ENCODE assay signal across 17 cellular contexts in the genomic region with DNA sequence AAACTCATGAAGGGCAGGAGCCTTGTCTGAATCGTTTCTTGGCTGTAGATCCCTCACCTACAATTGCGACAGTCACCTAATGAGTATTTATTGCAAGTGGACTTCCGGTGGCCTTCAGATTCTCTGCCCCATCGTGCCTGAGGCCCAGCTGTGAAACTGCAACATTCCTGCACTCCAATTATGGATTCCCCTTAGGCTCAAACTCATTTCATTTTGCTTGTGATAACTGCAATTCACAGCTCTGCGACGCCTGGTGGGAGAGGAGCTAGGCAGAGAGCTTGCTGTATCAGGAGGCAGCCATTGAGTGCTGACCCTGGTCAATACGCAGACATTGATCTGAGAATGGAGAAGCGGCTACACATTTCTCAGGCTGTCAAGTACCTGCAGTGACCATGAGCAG. TPM values are rescaled to one million over a fixed set of nuclear protein-coding genes. Genes with fewer than 3 reads are reported as not detected.
A peak's percentile ranks its signal among the peaks of the same experiment; 100 is the strongest.
DNase-seq lines count a peak whose midpoint lies in the region; ATAC-seq and TF ChIP-seq lines count a peak whose summit lies in the region.
"Had no signal": no experiment of that assay in that cellular context is flagged by ENCODE, and none has a peak within 500 bp of the region (broad histone marks: within the 10 kb centered on the region; RNA-seq: fewer than 3 reads in every experiment).

No MANE protein-coding gene starts in this region.

- H3K9me3 ChIP-seq in right lobe of liver (no peaks in the 10 kb centered on the region), left ventricle myocardium inferior (replicated peaks) (no peaks in the 10 kb centered on the region)
- H3K9me3 ChIP-seq: BLaER1 treated with 17β-estradiol and CSF1 and Interleukin-3, amounts not matched to agents 10 nM and 100 nM had no signal

- H3K27me3 ChIP-seq in right lobe of liver (no peaks in the 10 kb centered on the region), left ventricle myocardium inferior (ENCODE audit: low read depth) (no peaks in the 10 kb centered on the region)
- H3K27me3 ChIP-seq: BLaER1 treated with 17β-estradiol and CSF1 and Interleukin-3, amounts not matched to agents 10 nM and 100 nM had no signal

- ATAC-seq in natural killer cell treated with Interleukin-12 subunit alpha and Interleukin-12 subunit beta and Interleukin-15 and Interleukin-18, amount 100 ng/mL, for 72 hours = no peak
- ATAC-seq in natural killer cell = no peak
- no peak for ATAC-seq in right lobe of liver

- peaks cover 0 to 4% (median 0%) of the 10 kb centered on the region in 4 donors for H3K4me1 ChIP-seq in right lobe of liver
- no peaks in the 10 kb centered on the region for H3K4me1 ChIP-seq in left ventricle myocardium inferior

- H3K4me1 Mint-ChIP-seq in natural killer cell treated with Interleukin-12 subunit alpha and Interleukin-12 subunit beta and Interleukin-15 and Interleukin-18, amount 100 ng/mL, for 72 hours (ENCODE audit: low read depth in 2 of 2) = no peaks in the 10 kb centered on the region
- no peaks in the 10 kb centered on the region for H3K4me1 Mint-ChIP-seq in natural killer cell
- no peaks in the 10 kb centered on the region for H3K4me1 Mint-ChIP-seq in mesothelial cell of epicardium

- TF ChIP-seq POLR2A in right lobe of liver (IDR thresholded peaks at IDR 0.05) = no peak

- DNase-seq in natural killer cell treated with Interleukin-12 subunit alpha and Interleukin-12 subunit beta and Interleukin-15 and Interleukin-18, amount 100 ng/mL, for 72 hours (ENCODE audit: low spot score) = peak; percentile 15
- DNase-seq in natural killer cell (no peak), ecto neural progenitor cell (ENCODE audit: low spot score) (peak; percentile 43), mesothelial cell of epicardium (ENCODE audit: low spot score in 2 of 2, unreplicated experiment in 2 of 2) (no peak), right lobe of liver (no peak), left ventricle myocardium inferior (no peak)
- DNase-seq in stimulated activated CD4-positive, alpha-beta T cell treated with anti-CD3 and anti-CD28 coated beads, Interleukin-12 subunit alpha, Interleukin-12 subunit beta, amount 100 ng/mL, for 4 hours = no peak
- DNase-seq: ACHN; CD4-positive, CD25-positive, alpha-beta regulatory T cell; DMS79 treated with DMSO at 0.1 percent for 48 hours; EL; GDM1; GOT3; HCEC 1CT; HFFc6 had no signal

- H3K27me3 Mint-ChIP-seq in natural killer cell treated with Interleukin-12 subunit alpha and Interleukin-12 subunit beta and Interleukin-15 and Interleukin-18, amount 100 ng/mL, for 72 hours = peaks cover 10 to 21% of the 10 kb centered on the region in 2 donors
- peaks cover 8 to 14% of the 10 kb centered on the region in 2 donors for H3K27me3 Mint-ChIP-seq in natural killer cell (ENCODE audit: low read depth in 2 of 2)
- no peaks in the 10 kb centered on the region for H3K27me3 Mint-ChIP-seq in mesothelial cell of epicardium (ENCODE audit: low read depth)
- H3K27me3 Mint-ChIP-seq: CD4-positive, CD25-positive, alpha-beta regulatory T cell had no signal

- peaks cover 0 to 4% (median 0%) of the 10 kb centered on the region in 4 donors for H3K36me3 ChIP-seq in right lobe of liver
- no peaks in the 10 kb centered on the region for H3K36me3 ChIP-seq in left ventricle myocardium inferior
- H3K36me3 ChIP-seq: BLaER1 treated with 17β-estradiol and CSF1 and Interleukin-3, amounts not matched to agents 10 nM and 100 nM had no signal

- H3K9me3 Mint-ChIP-seq in natural killer cell treated with Interleukin-12 subunit alpha and Interleukin-12 subunit beta and Interleukin-15 and Interleukin-18, amount 100 ng/mL, for 72 hours = no peaks in the 10 kb centered on the region
- H3K9me3 Mint-ChIP-seq in natural killer cell (no peaks in the 10 kb centered on the region), mesothelial cell of epicardium (no peaks in the 10 kb centered on the region)
- H3K9me3 Mint-ChIP-seq: CD4-positive, CD25-positive, alpha-beta regulatory T cell; HFFc6 had no signal

- H3K4me3 Mint-ChIP-seq in natural killer cell treated with Interleukin-12 subunit alpha and Interleukin-12 subunit beta and Interleukin-15 and Interleukin-18, amount 100 ng/mL, for 72 hours = no peak overlapping the region
- H3K4me3 Mint-ChIP-seq in natural killer cell (no peak overlapping the region), mesothelial cell of epicardium (no peak overlapping the region)
- H3K4me3 Mint-ChIP-seq: CD4-positive, CD25-positive, alpha-beta regulatory T cell; HFFc6 had no signal

- H3K36me3 Mint-ChIP-seq in natural killer cell treated with Interleukin-12 subunit alpha and Interleukin-12 subunit beta and Interleukin-15 and Interleukin-18, amount 100 ng/mL, for 72 hours = no peaks in the 10 kb centered on the region
- no peaks in the 10 kb centered on the region for H3K36me3 Mint-ChIP-seq in natural killer cell
- H3K36me3 Mint-ChIP-seq in mesothelial cell of epicardium = peaks cover 14% of the 10 kb centered on the region
- H3K36me3 Mint-ChIP-seq: CD4-positive, CD25-positive, alpha-beta regulatory T cell had no signal

- H3K4me3 ChIP-seq in right lobe of liver (no peak overlapping the region), left ventricle myocardium inferior (no peak overlapping the region)
- H3K4me3 ChIP-seq: BLaER1 treated with 17β-estradiol and CSF1 and Interleukin-3, amounts not matched to agents 10 nM and 100 nM had no signal

- H3K27ac Mint-ChIP-seq in natural killer cell treated with Interleukin-12 subunit alpha and Interleukin-12 subunit beta and Interleukin-15 and Interleukin-18, amount 100 ng/mL, for 72 hours = no peak overlapping the region
- H3K27ac Mint-ChIP-seq in natural killer cell (no peak overlapping the region), mesothelial cell of epicardium (peak overlapping the region; percentile 15)
- H3K27ac Mint-ChIP-seq: CD4-positive, CD25-positive, alpha-beta regulatory T cell; HFFc6 had no signal

- no peak for TF ChIP-seq CTCF in natural killer cell (IDR thresholded peaks at IDR 0.05)
- no peak for TF ChIP-seq CTCF in mesothelial cell of epicardium (IDR thresholded peaks at IDR 0.05; ENCODE audit: unreplicated experiment)
- TF ChIP-seq CTCF in right lobe of liver (IDR thresholded peaks at IDR 0.05) = no peak
- no peak for TF ChIP-seq CTCF in left ventricle myocardium inferior (IDR thresholded peaks at IDR 0.05; ENCODE audit: borderline replicate concordance)

- WGBS in right lobe of liver (ENCODE audit: insufficient coverage, low coverage, low lambda C conversion rate, missing lambda C conversion rate) = 79% methylated on average over 5 of the region's 8 CpGs

- intact Hi-C loops in natural killer cell (cut with micrococcal nuclease) = no loop called here
- intact Hi-C loops in right lobe of liver (cut with DNase I) = no loop called here
- intact Hi-C loops in left ventricle myocardium inferior (cut with micrococcal nuclease) = no loop called here

- H3K27ac ChIP-seq in right lobe of liver (no peak overlapping the region), left ventricle myocardium inferior (replicated peaks) (no peak overlapping the region)
- H3K27ac ChIP-seq: BLaER1 treated with 17β-estradiol and CSF1 and Interleukin-3, amounts not matched to agents 10 nM and 100 nM had no signal

RNA-seq across cellular contexts. Expression of a gene that starts 59.0 kb away (rescaled TPM):
- total RNA-seq in natural killer cell treated with Interleukin-12 subunit alpha and Interleukin-12 subunit beta and Interleukin-15 and Interleukin-18, amount 100 ng/mL, for 72 hours = not detected
- total RNA-seq in natural killer cell (not detected), mesothelial cell of epicardium (not detected in 3 replicates), right lobe of liver (not detected), left ventricle myocardium inferior (not detected)
- total RNA-seq: A172; CD4-positive, CD25-positive, alpha-beta regulatory T cell; HFFc6 had no signal

Comparison
In these comparisons a context has a peak if more than half of its experiments do, and no peak if none do; other contexts are left out.
1. DNase-seq: peak in natural killer cell treated with Interleukin-12 subunit alpha and Interleukin-12 subunit beta and Interleukin-15 and Interleukin-18, amount 100 ng/mL, for 72 hours (single experiment) and ecto neural progenitor cell (single experiment); none in natural killer cell (single experiment), mesothelial cell of epicardium (0 of 2), stimulated activated CD4-positive, alpha-beta T cell treated with anti-CD3 and anti-CD28 coated beads, Interleukin-12 subunit alpha, Interleukin-12 subunit beta, amount 100 ng/mL, for 4 hours (single experiment), right lobe of liver (0 of 3) and left ventricle myocardium inferior (single experiment).